Comparison of ENCODE assay signal across 33 cellular contexts in the genomic region with DNA sequence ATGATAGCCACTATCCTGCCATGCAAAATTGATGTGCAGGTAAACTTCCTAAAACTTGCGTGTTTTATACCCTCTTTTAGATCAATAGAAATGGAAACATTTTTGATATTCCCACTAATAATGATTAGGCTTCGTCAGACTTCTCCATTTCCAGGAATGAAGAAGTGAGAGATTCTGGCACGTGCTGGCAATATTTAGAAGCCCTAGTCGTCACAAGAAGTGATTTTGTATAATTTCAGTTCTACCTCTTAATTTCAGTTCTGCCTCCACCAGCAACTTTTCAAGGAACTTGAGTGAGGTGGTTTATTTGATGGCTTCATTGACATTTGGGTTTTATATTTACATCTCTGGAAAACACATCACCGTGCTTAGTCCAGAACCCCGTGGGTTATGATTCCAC.
"Had no signal": no experiment of that assay in that cellular context is flagged by ENCODE, and none has a peak within 500 bp of the region (broad histone marks: within the 10 kb centered on the region; RNA-seq: fewer than 3 reads in every experiment).

No MANE protein-coding gene starts in this region.

- H3K4me1 ChIP-seq: ascending aorta, breast epithelium, esophagus squamous epithelium, gastroesophageal sphincter had no signal

- H3K36me3 ChIP-seq: ascending aorta, breast epithelium, cardiac muscle cell, esophagus squamous epithelium, gastroesophageal sphincter had no signal

- DNase-seq: activated CD4-positive, alpha-beta memory T cell treated with anti-CD3 and anti-CD28 coated beads for 36 hours; activated CD4-positive, alpha-beta T cell treated with anti-CD3 and anti-CD28 coated beads for 36 hours; activated CD4-positive, alpha-beta T cell treated with anti-CD3 and anti-CD28 coated beads, Interleukin-2, amount 10 ng/mL, durations not matched to agents 24 days and 14 days; activated CD4-positive, CD25-positive, alpha-beta regulatory T cell; activated CD4-positive, CD25-positive, alpha-beta regulatory T cell treated with anti-CD3 and anti-CD28 coated beads, Interleukin-2, amount 50 U/mL, for 72 hours; activated CD8-positive, alpha-beta memory T cell treated with anti-CD3 and anti-CD28 coated beads, Interleukin-2, amount 10 ng/mL, durations not matched to agents 7 days and 5 days; activated CD8-positive, alpha-beta memory T cell treated with anti-CD3 and anti-CD28 coated beads, Interleukin-2, amount 50 U/mL, for 4 hours; activated CD8-positive, alpha-beta T cell treated with anti-CD3 and anti-CD28 coated beads, Interleukin-2, amount 10 ng/mL, durations not matched to agents 7 days and 5 days; activated effector memory CD4-positive, alpha-beta T cell treated with anti-CD3 and anti-CD28 coated beads, Interleukin-2, amount 50 U/mL, for 16 hours; activated naive CD4-positive, alpha-beta T cell treated with anti-CD3 and anti-CD28 coated beads, Interleukin-2, amount 10 ng/mL, durations not matched to agents 7 days and 5 days; activated naive CD8-positive, alpha-beta T cell treated with anti-CD3 and anti-CD28 coated beads, Interleukin-2, amount 10 ng/mL, durations not matched to agents 7 days and 5 days; activated T-cell treated with anti-CD3 and anti-CD28 coated beads, Interleukin-2, amount 50 U/mL, for 1 hour; activated T-cell treated with anti-CD3 and anti-CD28 coated beads, Interleukin-2, amount 50 U/mL, for 48 hours; central memory CD4-positive, alpha-beta T cell; cerebellar nuclear complex; effector CD8-positive, alpha-beta T cell; esophagus squamous epithelium; foreskin melanocyte; head of caudate nucleus; hippocampal formation; T-helper 2 cell had no signal

- H3K36me3 Mint-ChIP-seq: activated CD4-positive, alpha-beta memory T cell treated with anti-CD3 and anti-CD28 coated beads for 36 hours; activated CD8-positive, alpha-beta memory T cell treated with anti-CD3 and anti-CD28 coated beads, Interleukin-2, amount 10 ng/mL, durations not matched to agents 7 days and 5 days; activated naive CD4-positive, alpha-beta T cell treated with anti-CD3 and anti-CD28 coated beads, Interleukin-2, amount 10 ng/mL, durations not matched to agents 7 days and 5 days; activated naive CD4-positive, alpha-beta T cell treated with anti-CD3 and anti-CD28 coated beads, Interleukin-2, amount 50 U/mL, for 72 hours; activated naive CD8-positive, alpha-beta T cell treated with anti-CD3 and anti-CD28 coated beads, Interleukin-2, amount 10 ng/mL, durations not matched to agents 7 days and 5 days; brain had no signal

- H3K27me3 ChIP-seq: ascending aorta, cardiac muscle cell, esophagus squamous epithelium, gastroesophageal sphincter had no signal

- H3K27me3 Mint-ChIP-seq: activated CD4-positive, alpha-beta memory T cell treated with anti-CD3 and anti-CD28 coated beads for 36 hours; activated CD4-positive, alpha-beta T cell treated with anti-CD3 and anti-CD28 coated beads for 36 hours; activated CD4-positive, alpha-beta T cell treated with anti-CD3 and anti-CD28 coated beads, Interleukin-2, amount 10 ng/mL, durations not matched to agents 24 days and 14 days; activated CD8-positive, alpha-beta memory T cell treated with anti-CD3 and anti-CD28 coated beads, Interleukin-2, amount 10 ng/mL, durations not matched to agents 7 days and 5 days; activated naive CD4-positive, alpha-beta T cell treated with anti-CD3 and anti-CD28 coated beads, Interleukin-2, amount 10 ng/mL, durations not matched to agents 7 days and 5 days had no signal

- FAIRE-seq: endometrium, endothelial cell of umbilical vein had no signal

- H3K9me3 Mint-ChIP-seq: activated CD4-positive, alpha-beta memory T cell treated with anti-CD3 and anti-CD28 coated beads for 36 hours; activated CD4-positive, alpha-beta T cell treated with anti-CD3 and anti-CD28 coated beads, Interleukin-2, amount 10 ng/mL, durations not matched to agents 24 days and 14 days; activated naive CD4-positive, alpha-beta T cell treated with anti-CD3 and anti-CD28 coated beads, Interleukin-2, amount 10 ng/mL, durations not matched to agents 7 days and 5 days; activated naive CD8-positive, alpha-beta T cell treated with anti-CD3 and anti-CD28 coated beads, Interleukin-2, amount 10 ng/mL, durations not matched to agents 7 days and 5 days; activated T-helper 1 cell treated with anti-CD3 and anti-CD28 coated beads, Interleukin-12 subunit alpha, Interleukin-12 subunit beta, Interleukin-2, Interleukin-4 antibody, amounts not matched to agents 30 ng/mL and 10 ng/mL and 1 ng/mL, durations not matched to agents 14 hours and 24 hours and 36 hours; activated T-helper 2 cell treated with anti-CD3 and anti-CD28 coated beads, Interferon-gamma antibody, Interleukin-2, Interleukin-4, amounts not matched to agents 10 μg/mL and 5 μg/mL and 100 μg/mL, durations not matched to agents 14 hours and 24 hours and 36 hours; brain had no signal

- H3K4me3 Mint-ChIP-seq: activated CD4-positive, alpha-beta memory T cell treated with anti-CD3 and anti-CD28 coated beads for 36 hours; activated CD4-positive, alpha-beta T cell treated with anti-CD3 and anti-CD28 coated beads for 36 hours; activated CD4-positive, alpha-beta T cell treated with anti-CD3 and anti-CD28 coated beads, Interleukin-2, amount 10 ng/mL, durations not matched to agents 24 days and 14 days; activated CD8-positive, alpha-beta memory T cell treated with anti-CD3 and anti-CD28 coated beads, Interleukin-2, amount 10 ng/mL, durations not matched to agents 7 days and 5 days; activated CD8-positive, alpha-beta T cell treated with anti-CD3 and anti-CD28 coated beads, Interleukin-2, amount 10 ng/mL, durations not matched to agents 7 days and 5 days; activated naive CD4-positive, alpha-beta T cell treated with anti-CD3 and anti-CD28 coated beads, Interleukin-2, amount 10 ng/mL, durations not matched to agents 7 days and 5 days; activated naive CD8-positive, alpha-beta T cell treated with anti-CD3 and anti-CD28 coated beads, Interleukin-2, amount 10 ng/mL, durations not matched to agents 7 days and 5 days; activated T-helper 1 cell treated with anti-CD3 and anti-CD28 coated beads, Interleukin-12 subunit alpha, Interleukin-12 subunit beta, Interleukin-2, Interleukin-4 antibody, amounts not matched to agents 30 ng/mL and 10 ng/mL and 1 ng/mL, durations not matched to agents 14 hours and 24 hours and 36 hours; brain had no signal

- ATAC-seq: activated CD4-positive, alpha-beta T cell treated with anti-CD3 and anti-CD28 coated beads for 36 hours; activated CD8-positive, alpha-beta memory T cell treated with anti-CD3 and anti-CD28 coated beads, Interleukin-2, amount 10 ng/mL, durations not matched to agents 7 days and 5 days; activated CD8-positive, alpha-beta T cell treated with anti-CD3 and anti-CD28 coated beads, Interleukin-2, amount 10 ng/mL, durations not matched to agents 7 days and 5 days; activated naive CD4-positive, alpha-beta T cell treated with anti-CD3 and anti-CD28 coated beads, Interleukin-2, amount 50 U/mL, for 72 hours; gastroesophageal sphincter had no signal

- H3K4me3 ChIP-seq: ascending aorta, breast epithelium, cardiac muscle cell, coronary artery, esophagus squamous epithelium, gastroesophageal sphincter had no signal

- H3K9me3 ChIP-seq: ascending aorta, breast epithelium, esophagus squamous epithelium, gastroesophageal sphincter had no signal

- H3K27ac ChIP-seq: ascending aorta, breast epithelium, cardiac muscle cell, coronary artery, epithelial cell of prostate, esophagus squamous epithelium, gastroesophageal sphincter had no signal

- H3K4me1 Mint-ChIP-seq: activated CD4-positive, alpha-beta T cell treated with anti-CD3 and anti-CD28 coated beads for 36 hours; activated CD4-positive, alpha-beta T cell treated with anti-CD3 and anti-CD28 coated beads, Interleukin-2, amount 10 ng/mL, durations not matched to agents 24 days and 14 days; activated CD8-positive, alpha-beta memory T cell treated with anti-CD3 and anti-CD28 coated beads, Interleukin-2, amount 10 ng/mL, durations not matched to agents 7 days and 5 days; activated naive CD4-positive, alpha-beta T cell treated with anti-CD3 and anti-CD28 coated beads, Interleukin-2, amount 10 ng/mL, durations not matched to agents 7 days and 5 days; activated naive CD8-positive, alpha-beta T cell treated with anti-CD3 and anti-CD28 coated beads, Interleukin-2, amount 10 ng/mL, durations not matched to agents 7 days and 5 days; brain had no signal

- H3K27ac Mint-ChIP-seq: activated CD4-positive, alpha-beta memory T cell treated with anti-CD3 and anti-CD28 coated beads for 36 hours; activated CD4-positive, alpha-beta T cell treated with anti-CD3 and anti-CD28 coated beads for 36 hours; activated CD4-positive, alpha-beta T cell treated with anti-CD3 and anti-CD28 coated beads, Interleukin-2, amount 10 ng/mL, durations not matched to agents 24 days and 14 days; activated CD8-positive, alpha-beta memory T cell treated with anti-CD3 and anti-CD28 coated beads, Interleukin-2, amount 10 ng/mL, durations not matched to agents 7 days and 5 days; activated CD8-positive, alpha-beta T cell treated with anti-CD3 and anti-CD28 coated beads, Interleukin-2, amount 10 ng/mL, durations not matched to agents 7 days and 5 days; activated naive CD4-positive, alpha-beta T cell treated with anti-CD3 and anti-CD28 coated beads, Interleukin-2, amount 10 ng/mL, durations not matched to agents 7 days and 5 days; activated naive CD4-positive, alpha-beta T cell treated with anti-CD3 and anti-CD28 coated beads, Interleukin-2, amount 50 U/mL, for 72 hours; activated naive CD8-positive, alpha-beta T cell treated with anti-CD3 and anti-CD28 coated beads, Interleukin-2, amount 10 ng/mL, durations not matched to agents 7 days and 5 days; activated T-helper 1 cell treated with anti-CD3 and anti-CD28 coated beads, Interleukin-12 subunit alpha, Interleukin-12 subunit beta, Interleukin-2, Interleukin-4 antibody, amounts not matched to agents 30 ng/mL and 10 ng/mL and 1 ng/mL, durations not matched to agents 14 hours and 24 hours and 36 hours; activated T-helper 2 cell treated with anti-CD3 and anti-CD28 coated beads, Interferon-gamma antibody, Interleukin-2, Interleukin-4, amounts not matched to agents 10 μg/mL and 5 μg/mL and 100 μg/mL, durations not matched to agents 14 hours and 24 hours and 36 hours; brain had no signal
